Comparison of ENCODE assay signal across 16 cellular contexts in genomic region chr5:35046754-35047153, GRCh38. TPM values are rescaled to one million over a fixed set of nuclear protein-coding genes. Genes with fewer than 3 reads are reported as not detected.
DNase-seq lines count a peak whose midpoint lies in the region; ATAC-seq and TF ChIP-seq lines count a peak whose summit lies in the region.
"Had no signal": no experiment of that assay in that cellular context is flagged by ENCODE, and none has a peak within 500 bp of the region (broad histone marks: within the 10 kb centered on the region; RNA-seq: fewer than 3 reads in every experiment).

No MANE protein-coding gene starts in this region.

- ATAC-seq in left lung (peak; percentile 44), HG03175 (IDR thresholded peaks at IDR 0.05; ENCODE audit: unreplicated experiment) (no peak), gastrocnemius medialis (no peak)
- ATAC-seq: CD8-positive, alpha-beta T cell had no signal

- H3K27ac ChIP-seq in brain microvascular endothelial cell (peak overlapping the region; percentile 71), left lung (no peak overlapping the region), esophagus muscularis mucosa (replicated peaks in 1 of 4) (no peak overlapping the region), gastrocnemius medialis (no peak overlapping the region)
- H3K27ac ChIP-seq: stomach had no signal

- 94% methylated on average over 4 of the region's 4 CpGs for WGBS in esophagus muscularis mucosa

- H3K27me3 ChIP-seq in brain microvascular endothelial cell (replicated peaks) (no peaks in the 10 kb centered on the region), left lung (peaks cover 0 to under 1% of the 10 kb centered on the region in 2 donors), esophagus muscularis mucosa (no peaks in the 10 kb centered on the region), gastrocnemius medialis (no peaks in the 10 kb centered on the region)
- H3K27me3 ChIP-seq: stomach had no signal

- DNase-seq in AG10803 (ENCODE audit: low read depth) (peak; percentile 90), HT1080 (ENCODE audit: low read depth) (peak; percentile 99), brain microvascular endothelial cell (peak; percentile 99), left lung (no peak), esophagus muscularis mucosa (ENCODE audit: extremely low spot score) (no peak), gastrocnemius medialis (no peak), NCI-H774 (lab: John Stamatoyannopoulos, UW) (no peak)
- DNase-seq: CD8-positive, alpha-beta T cell; foreskin melanocyte; islet precursor cell; NCI-H1048; NCI-H524; SIG-M5; stomach had no signal

- H3K9me3 ChIP-seq in left lung (no peaks in the 10 kb centered on the region), esophagus muscularis mucosa (no peaks in the 10 kb centered on the region), gastrocnemius medialis (no peaks in the 10 kb centered on the region)
- H3K9me3 ChIP-seq: stomach had no signal

- H3K4me1 ChIP-seq in left lung, result no peaks in the 10 kb centered on the region
- H3K4me1 ChIP-seq in esophagus muscularis mucosa, result no peaks in the 10 kb centered on the region
- H3K4me1 ChIP-seq in gastrocnemius medialis, result no peaks in the 10 kb centered on the region
- H3K4me1 ChIP-seq: stomach had no signal

- H3K4me3 ChIP-seq in AG10803 (ENCODE audit: low read length), result no peak overlapping the region
- H3K4me3 ChIP-seq in brain microvascular endothelial cell (ENCODE audit: low read depth, low read length), result no peak overlapping the region
- H3K4me3 ChIP-seq in left lung, result no peak overlapping the region
- H3K4me3 ChIP-seq in esophagus muscularis mucosa, result no peak overlapping the region
- H3K4me3 ChIP-seq in gastrocnemius medialis, result no peak overlapping the region
- H3K4me3 ChIP-seq: stomach had no signal

- intact Hi-C loops in left lung (cut with DNase I), result no loop called here
- intact Hi-C loops in esophagus muscularis mucosa (cut with DNase I), result no loop called here
- intact Hi-C loops in gastrocnemius medialis (cut with DNase I; ENCODE audit: low total_unique reads), result no loop called here

- H3K36me3 ChIP-seq in brain microvascular endothelial cell (replicated peaks) (no peaks in the 10 kb centered on the region), left lung (no peaks in the 10 kb centered on the region), esophagus muscularis mucosa (no peaks in the 10 kb centered on the region), gastrocnemius medialis (no peaks in the 10 kb centered on the region)
- H3K36me3 ChIP-seq: stomach had no signal

- in situ Hi-C loops in brain microvascular endothelial cell (cut with HindIII; ENCODE audit: low pct_ligation_motif_present, low sequenced_read_pairs) (no loop called here), gastrocnemius medialis (cut with MboI; ENCODE audit: low sequenced_read_pairs in 4 of 4) (no loop called here)

- no peak for TF ChIP-seq EP300 in esophagus muscularis mucosa (IDR thresholded peaks at IDR 0.05)

- no peak for TF ChIP-seq POLR2A in esophagus muscularis mucosa (IDR thresholded peaks at IDR 0.05; ENCODE audit: low read depth)
- TF ChIP-seq POLR2A in gastrocnemius medialis (IDR thresholded peaks at IDR 0.05), result no peak

- TF ChIP-seq CTCF in AG10803 (conservative IDR thresholded peaks at IDR 0.05; ENCODE audit: low read length) (no peak), brain microvascular endothelial cell (IDR thresholded peaks at IDR 0.05; ENCODE audit: low read depth, low read length, missing control alignments) (no peak), left lung (IDR thresholded peaks at IDR 0.05) (no peak), esophagus muscularis mucosa (IDR thresholded peaks at IDR 0.05) (no peak), gastrocnemius medialis (IDR thresholded peaks at IDR 0.05 in 4 of 5, conservative IDR thresholded peaks at IDR 0.05 in 1 of 5) (no peak)

RNA-seq across cellular contexts. Expression of gene AGXT2, which starts 1.0 kb away (rescaled TPM):
- total RNA-seq in HT1080 (2014; rRNA removed; shearing (Covaris generic)), result not detected in 2 replicates
- polyA plus RNA-seq in HT1080 (2015; cell fraction: cytosol; rRNA removed), result not detected in 2 replicates
- not detected in 2 replicates for polyA plus RNA-seq in HT1080 (2015; cell fraction: nucleus; rRNA removed)
- total RNA-seq in left lung (not detected), esophagus muscularis mucosa (not detected), gastrocnemius medialis (under 1 TPM in 2 of 4 donors, not detected in 2; 0.20 TPM)
- total RNA-seq: CD8-positive, alpha-beta T cell; pulmonary artery endothelial cell had no signal
- polyA plus RNA-seq: stomach had no signal

Comparison
In these comparisons a context has a peak if more than half of its experiments do, and no peak if none do; other contexts are left out.
1. DNase-seq: peak in AG10803 (single experiment), HT1080 (single experiment) and brain microvascular endothelial cell (single experiment); none in left lung (0 of 2), esophagus muscularis mucosa (single experiment), gastrocnemius medialis (0 of 2) and NCI-H774 (single experiment).